ENCODE assay signal across 20 cellular contexts in the genomic region with DNA sequence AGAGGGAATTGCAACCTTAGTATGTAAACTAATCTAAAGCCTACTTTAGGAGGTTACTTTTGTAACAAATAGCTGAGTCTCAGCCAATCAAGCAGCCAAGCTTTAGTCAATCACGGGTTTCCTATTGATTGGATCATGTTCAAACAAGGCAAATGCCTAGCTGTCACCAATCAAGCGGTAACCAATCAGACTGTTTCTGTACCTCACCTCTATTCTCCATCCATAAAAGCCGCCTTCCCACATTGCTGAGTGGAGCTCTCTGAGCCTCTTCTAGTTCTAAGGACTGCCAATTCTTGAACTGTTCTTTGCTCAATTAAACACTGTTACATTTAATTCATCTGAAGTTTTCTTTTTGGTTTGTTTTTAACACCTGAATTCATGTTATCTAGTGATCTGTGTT.
"Had no signal": no experiment of that assay in that cellular context is flagged by ENCODE, and none has a peak within 500 bp of the region (broad histone marks: within the 10 kb centered on the region; RNA-seq: fewer than 3 reads in every experiment).

No MANE protein-coding gene starts in this region.

- H3K9me3 ChIP-seq: neutrophil, thoracic aorta had no signal

- H3K4me1 Mint-ChIP-seq: naive B cell; nephron progenitor cell; stimulated activated naive B cell treated with anti-CD40 and anti-IgM and Interleukin-4, amounts not matched to agents 10 μg/mL and 1 μg/mL and 100 μg/mL, for 72 hours; stimulated activated naive CD8-positive, alpha-beta T cell treated with anti-CD3 and anti-CD28 coated beads, Interleukin-15, amount 100 ng/mL, for 72 hours had no signal

- FAIRE-seq: colon had no signal

- DNase-seq: erythroblast; foreskin keratinocyte; left colon; left ventricle myocardium superior; mesenchymal stem cell; midbrain; naive B cell; nephron progenitor cell; sigmoid colon; stimulated activated CD4-positive, alpha-beta T cell treated with anti-CD3 and anti-CD28 coated beads, Interleukin-2, amount 100 ng/mL, for 24 hours; stimulated activated CD4-positive, alpha-beta T cell treated with anti-CD3 and anti-CD28 coated beads, Interleukin-4, amount 100 ng/mL, for 4 hours; stimulated activated naive B cell treated with anti-CD40 and anti-IgM and Interleukin-4, amounts not matched to agents 10 μg/mL and 1 μg/mL and 100 μg/mL, for 72 hours; stimulated activated naive CD8-positive, alpha-beta T cell treated with anti-CD3 and anti-CD28 coated beads, Interleukin-15, amount 100 ng/mL, for 72 hours had no signal

- H3K27me3 ChIP-seq: foreskin keratinocyte, neutrophil, right atrium auricular region, sigmoid colon had no signal

- H3K27me3 Mint-ChIP-seq: naive B cell; stimulated activated naive B cell treated with anti-CD40 and anti-IgM and Interleukin-4, amounts not matched to agents 10 μg/mL and 1 μg/mL and 100 μg/mL, for 72 hours; stimulated activated naive CD8-positive, alpha-beta T cell treated with anti-CD3 and anti-CD28 coated beads, Interleukin-15, amount 100 ng/mL, for 72 hours had no signal

- H3K27ac Mint-ChIP-seq: dendritic cell treated with granulocyte-macrophage colony-stimulating factor and Interleukin-4, amounts not matched to agents 40 ng/mL and 50 ng/mL, for 4 days; naive B cell; nephron progenitor cell; stimulated activated naive B cell treated with anti-CD40 and anti-IgM and Interleukin-4, amounts not matched to agents 10 μg/mL and 1 μg/mL and 100 μg/mL, for 72 hours; stimulated activated naive CD8-positive, alpha-beta T cell treated with anti-CD3 and anti-CD28 coated beads, Interleukin-15, amount 100 ng/mL, for 72 hours had no signal

- H3K4me3 ChIP-seq: lung, sigmoid colon, skin epidermis had no signal

- ATAC-seq: foreskin keratinocyte; left colon; left ventricle myocardium superior; stimulated activated naive B cell treated with anti-CD40 and anti-IgM and Interleukin-4, amounts not matched to agents 10 μg/mL and 1 μg/mL and 100 μg/mL, for 72 hours; stimulated activated naive CD8-positive, alpha-beta T cell treated with anti-CD3 and anti-CD28 coated beads, Interleukin-15, amount 100 ng/mL, for 72 hours had no signal

- H3K36me3 Mint-ChIP-seq: naive B cell; stimulated activated naive B cell treated with anti-CD40 and anti-IgM and Interleukin-4, amounts not matched to agents 10 μg/mL and 1 μg/mL and 100 μg/mL, for 72 hours had no signal

- H3K27ac ChIP-seq: foreskin keratinocyte, neutrophil, right atrium auricular region, sigmoid colon, skin epidermis had no signal

- H3K36me3 ChIP-seq: neutrophil, right atrium auricular region, sigmoid colon, thoracic aorta had no signal

- H3K4me3 Mint-ChIP-seq: dendritic cell treated with granulocyte-macrophage colony-stimulating factor and Interleukin-4, amounts not matched to agents 40 ng/mL and 50 ng/mL, for 4 days; naive B cell; nephron progenitor cell; stimulated activated naive B cell treated with anti-CD40 and anti-IgM and Interleukin-4, amounts not matched to agents 10 μg/mL and 1 μg/mL and 100 μg/mL, for 72 hours; stimulated activated naive CD8-positive, alpha-beta T cell treated with anti-CD3 and anti-CD28 coated beads, Interleukin-15, amount 100 ng/mL, for 72 hours had no signal

- H3K9me3 Mint-ChIP-seq: dendritic cell treated with granulocyte-macrophage colony-stimulating factor and Interleukin-4, amounts not matched to agents 40 ng/mL and 50 ng/mL, for 4 days; nephron progenitor cell had no signal

- H3K4me1 ChIP-seq: foreskin keratinocyte, sigmoid colon had no signal
